In genomic region chr6:164751395-164751794, GRCh38 we compare ENCODE assay signal across 6 cellular contexts.
"Had no signal": no experiment of that assay in that cellular context is flagged by ENCODE, and none has a peak within 500 bp of the region (broad histone marks: within the 10 kb centered on the region; RNA-seq: fewer than 3 reads in every experiment).

No MANE protein-coding gene starts in this region.

- H3K36me3 ChIP-seq: HAP-1 had no signal

- H3K4me3 ChIP-seq: GM23248, HAP-1 had no signal

- H3K9me3 ChIP-seq: HAP-1 had no signal

- H3K4me1 Mint-ChIP-seq: IgD-negative memory B cell had no signal

- DNase-seq: GM23248, H7, KBM-7 had no signal

- H3K27ac Mint-ChIP-seq: IgD-negative memory B cell had no signal

- H3K4me2 ChIP-seq: KMS-11 had no signal

- H3K27ac ChIP-seq: GM23248, KMS-11 had no signal

- H3K4me3 Mint-ChIP-seq: IgD-negative memory B cell had no signal

- H3K4me1 ChIP-seq: HAP-1 had no signal

- H3K36me3 Mint-ChIP-seq: IgD-negative memory B cell had no signal

- H3K27me3 Mint-ChIP-seq: IgD-negative memory B cell had no signal

- H2AFZ ChIP-seq: GM23248 had no signal
